ENCODE assay signal across 10 cellular contexts in genomic region chr7:15725036-15725435, GRCh38. TPM values are rescaled to one million over a fixed set of nuclear protein-coding genes. Genes with fewer than 3 reads are reported as not detected.
"Had no signal": no experiment of that assay in that cellular context is flagged by ENCODE, and none has a peak within 500 bp of the region (broad histone marks: within the 10 kb centered on the region; RNA-seq: fewer than 3 reads in every experiment).

No MANE protein-coding gene starts in this region.

- H3K36me3 Mint-ChIP-seq: IgD-negative memory B cell had no signal

- H3K9me3 Mint-ChIP-seq: HFFc6 had no signal

- DNase-seq: GOT3, H7, HFFc6, KBM-7 had no signal

- H3K4me3 Mint-ChIP-seq: HFFc6, IgD-negative memory B cell had no signal

- H3K27ac Mint-ChIP-seq: HFFc6, IgD-negative memory B cell had no signal

- H3K27me3 Mint-ChIP-seq: IgD-negative memory B cell had no signal

- H3K9me3 ChIP-seq: HAP-1 had no signal

- H3K27ac ChIP-seq: HL-60 had no signal

- H3K36me3 ChIP-seq: HAP-1 had no signal

- ATAC-seq: HCT116, HepG2 had no signal

- H3K4me1 Mint-ChIP-seq: IgD-negative memory B cell had no signal

- H3K4me3 ChIP-seq: HAP-1 had no signal

RNA-seq across cellular contexts. Expression of gene MEOX2, which starts 38.6 kb away (rescaled TPM):
- total RNA-seq: H7, HepG2, HFFc6, HT1080 had no signal
- polyA plus RNA-seq: HepG2, IgD-negative memory B cell had no signal
